Comparison of ENCODE assay signal across 1 cellular context in the genomic region with DNA sequence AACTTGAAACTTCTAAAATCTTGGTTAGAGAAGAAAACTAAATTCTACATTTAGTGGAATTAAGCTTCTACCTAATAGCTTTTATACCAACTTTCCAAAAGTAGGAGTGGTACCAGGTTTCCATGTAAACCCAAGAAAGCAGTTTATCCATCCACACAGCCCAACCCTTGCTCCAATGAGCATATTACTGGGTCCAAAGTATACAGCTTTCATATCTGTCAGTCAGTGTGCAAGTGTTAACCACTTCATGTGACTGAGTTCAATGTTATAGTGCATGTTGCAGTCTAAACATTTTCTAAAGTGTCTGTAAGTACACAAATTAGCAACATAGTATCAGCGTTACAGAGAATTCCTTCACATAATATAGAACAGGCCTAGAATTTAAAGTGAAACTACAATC.
TF ChIP-seq lines count a peak whose summit lies in the region.

No MANE protein-coding gene starts in this region.

TF ChIP-seq in IMR-90, 13 proteins besides CTCF, POLR2A, EP300 and RAD21 (continued from another document):
- no peak for TF ChIP-seq FOS (IDR thresholded peaks at IDR 0.05; ENCODE audit: low read depth, low read length)
- no peak for TF ChIP-seq CHD1 (IDR thresholded peaks at IDR 0.05; ENCODE audit: low read depth, low read length)
- no peak for TF ChIP-seq MXI1 (IDR thresholded peaks at IDR 0.05; ENCODE audit: borderline replicate concordance, low read depth, low read length)
